In genomic region chr11:112073941-112074811, GRCh38 we compare ENCODE assay signal across 8 cellular contexts. TPM values are rescaled to one million over a fixed set of nuclear protein-coding genes. Genes with fewer than 3 reads are reported as not detected.
DNase-seq lines count a peak whose midpoint lies in the region; ATAC-seq and TF ChIP-seq lines count a peak whose summit lies in the region.

TSS of gene NKAPD1 (plus strand) at chr11:112074299. CDS start at chr11:112075575, 1,276 bp downstream.
TSS of gene PIH1D2 (minus strand) at chr11:112074017. CDS start at chr11:112073174, 843 bp downstream.

- H3K36me3 ChIP-seq in right lobe of liver: peaks cover 0 to 25% (median 4%) of the 10 kb centered on the region in 4 donors

- H3K4me3 ChIP-seq in dorsolateral prefrontal cortex: peak within 1 kb of the TSS; percentile 69 to 99 (median 89)
- peak within 1 kb of the TSS; percentile 71 to 86 (median 81) for H3K4me3 ChIP-seq in right lobe of liver

- TF ChIP-seq POLR2A in right lobe of liver (IDR thresholded peaks at IDR 0.05): no peak

- intact Hi-C loops in dorsolateral prefrontal cortex (cut with DNase I) (loop anchor here (1.0 to 5.0 kb wide), 3 partner anchors 12 to 202 kb away; partner anchors contain the start of genes ALG9 (in 1 of the 2), SDHD (in 1 of the 2) and TIMM8B (in 1 of the 2)), right lobe of liver (cut with DNase I) (no loop called here)

- ATAC-seq in GM19328 (IDR thresholded peaks at IDR 0.05; ENCODE audit: unreplicated experiment): peak; percentile 78
- peak; percentile 85 for ATAC-seq in HG03520 (IDR thresholded peaks at IDR 0.05; ENCODE audit: unreplicated experiment)
- ATAC-seq in right lobe of liver: peak; percentile 94 to 96 (median 95)

- peak in 41 of 56 donors; percentile 7 to 62 (median 28) for TF ChIP-seq CTCF in dorsolateral prefrontal cortex (IDR thresholded peaks at IDR 0.05 in 54 of 56, conservative IDR thresholded peaks at IDR 0.05 in 2 of 56; ENCODE audit: low read depth in 1 of 56, partially characterized antibody in 56 of 56)
- TF ChIP-seq CTCF in right lobe of liver (IDR thresholded peaks at IDR 0.05): peak in 1 of 4 donors; percentile 25

- peak; percentile 24 to 94 (median 77) for DNase-seq in C1 segment of cervical spinal cord (lab: John Stamatoyannopoulos, UW)
- peak; percentile 87 for DNase-seq in NCI-H748 (lab: John Stamatoyannopoulos, UW; ENCODE audit: unreplicated experiment)
- DNase-seq in activated CD4-positive, alpha-beta T cell treated with anti-CD3 and anti-CD28 coated beads, Interleukin-2, amount 50 U/mL, for 4 hours: peak; percentile 72
- DNase-seq in dorsolateral prefrontal cortex: peak; percentile 56 to 88 (median 78)
- DNase-seq in right lobe of liver: peak; percentile 71 to 79 (median 74)
- DNase-seq in stimulated activated CD4-positive, alpha-beta T cell treated with anti-CD3 and anti-CD28 coated beads, Interleukin-4, amount 100 ng/mL, for 4 hours: peak; percentile 63 to 76

- WGBS in right lobe of liver (ENCODE audit: insufficient coverage, low coverage, low lambda C conversion rate, missing lambda C conversion rate): 5% methylated on average over 13 of the region's 43 CpGs

- no peaks in the 10 kb centered on the region for H3K9me3 ChIP-seq in right lobe of liver

- H3K27ac ChIP-seq in dorsolateral prefrontal cortex: peak within 1 kb of the TSS; percentile 63 to 97 (median 93)
- peak within 1 kb of the TSS; percentile 84 to 91 (median 90) for H3K27ac ChIP-seq in right lobe of liver

- no peaks in the 10 kb centered on the region for H3K4me1 ChIP-seq in right lobe of liver

- H3K27me3 ChIP-seq in dorsolateral prefrontal cortex (no peaks in the 10 kb centered on the region), right lobe of liver (no peaks in the 10 kb centered on the region)

RNA-seq across cellular contexts. Expression of gene NKAPD1, which starts in this region (rescaled TPM):
- total RNA-seq in dorsolateral prefrontal cortex (10 to 100 TPM; 10.4 to 25.6 (median 15.2) TPM), right lobe of liver (1 to 10 TPM; 4.7 to 7.7 (median 6.0) TPM)

RNA-seq across cellular contexts. Expression of gene PIH1D2, which starts in this region (rescaled TPM):
- total RNA-seq in dorsolateral prefrontal cortex: 1 to 10 TPM in 113 of 120 experiments, under 1 TPM in 7; 0.27 to 4.4 (median 2.2) TPM
- total RNA-seq in right lobe of liver: under 1 TPM; 0.37 to 0.80 (median 0.37) TPM

Comparison
In these comparisons a context has a peak if more than half of its experiments do, and no peak if none do; other contexts are left out.
1. Peak in every context shown above with its lines: DNase-seq, ATAC-seq, H3K4me3 ChIP-seq and H3K27ac ChIP-seq.
2. intact Hi-C loops: an anchor here in dorsolateral prefrontal cortex (1.0 to 5.0 kb wide); none called in right lobe of liver.